21 cellular contexts compared by ENCODE assay signal in the genomic region with DNA sequence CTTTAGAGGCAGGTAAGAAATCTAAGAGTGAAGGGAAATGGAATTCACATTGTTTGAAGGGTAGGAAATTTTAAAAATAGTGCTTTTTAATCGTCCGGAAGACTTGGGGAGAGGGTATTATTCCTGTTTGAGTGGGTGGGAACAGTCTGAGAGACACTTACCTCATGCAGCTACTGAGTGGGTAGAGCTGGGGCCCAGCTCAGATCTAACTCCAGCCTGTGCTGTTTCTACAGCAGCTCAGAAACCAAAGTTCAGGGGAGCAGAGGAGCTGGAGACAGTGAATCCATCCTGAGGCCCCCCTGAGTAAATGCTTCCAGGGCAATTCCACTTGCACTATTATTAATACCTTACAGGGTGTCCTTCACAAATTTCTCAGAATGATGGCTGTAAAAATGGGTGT.
"Had no signal": no experiment of that assay in that cellular context is flagged by ENCODE, and none has a peak within 500 bp of the region (broad histone marks: within the 10 kb centered on the region; RNA-seq: fewer than 3 reads in every experiment).

No MANE protein-coding gene starts in this region.

- H3K27ac ChIP-seq: esophagus squamous epithelium, gastroesophageal sphincter, parathyroid adenoma, prostate gland, suprapubic skin, thyroid gland had no signal

- H3K9me3 ChIP-seq: esophagus squamous epithelium, gastroesophageal sphincter, prostate gland, suprapubic skin, thyroid gland had no signal

- H3K36me3 Mint-ChIP-seq: stimulated activated effector memory CD8-positive, alpha-beta T cell treated with anti-CD3 and anti-CD28 coated beads, Interleukin-12 subunit alpha, Interleukin-12 subunit beta, amount 100 ng/mL, for 72 hours had no signal

- DNase-seq: cerebellar nuclear complex; effector memory CD8-positive, alpha-beta T cell; esophagus squamous epithelium; glutamatergic neuron; naive B cell; occipital lobe; retina; stimulated activated CD4-positive, alpha-beta T cell treated with anti-CD3 and anti-CD28 coated beads, Interleukin-4, amount 100 ng/mL, for 1 hour; stimulated activated CD8-positive, alpha-beta memory T cell treated with anti-CD3 and anti-CD28 coated beads, Interleukin-4, amount 100 ng/mL, for 48 hours; stimulated activated naive CD8-positive, alpha-beta T cell treated with anti-CD3 and anti-CD28 coated beads, Interleukin-15, Interleukin-2, amounts not matched to agents 100 U/mL and 50 U/mL, for 24 hours; thyroid gland had no signal

- H2AFZ ChIP-seq: parathyroid adenoma had no signal

- H3K27me3 ChIP-seq: esophagus squamous epithelium, gastroesophageal sphincter, suprapubic skin, thyroid gland had no signal

- H3K27me3 Mint-ChIP-seq: dendritic cell treated with granulocyte-macrophage colony-stimulating factor and Interleukin-4, amounts not matched to agents 40 ng/mL and 50 ng/mL, for 4 days; effector memory CD8-positive, alpha-beta T cell; naive B cell; type B pancreatic cell had no signal

- H3K4me3 ChIP-seq: esophagus squamous epithelium, gastroesophageal sphincter, prostate gland, suprapubic skin, thyroid gland had no signal

- FAIRE-seq: colon had no signal

- H3K36me3 ChIP-seq: esophagus squamous epithelium, gastroesophageal sphincter, prostate gland, suprapubic skin, thyroid gland had no signal

- H3K4me1 ChIP-seq: parathyroid adenoma, prostate gland had no signal

- H3K27ac Mint-ChIP-seq: dendritic cell treated with granulocyte-macrophage colony-stimulating factor and Interleukin-4, amounts not matched to agents 40 ng/mL and 50 ng/mL, for 4 days; effector memory CD8-positive, alpha-beta T cell; naive B cell; stimulated activated effector memory CD8-positive, alpha-beta T cell treated with anti-CD3 and anti-CD28 coated beads, Interleukin-12 subunit alpha, Interleukin-12 subunit beta, amount 100 ng/mL, for 72 hours; type B pancreatic cell had no signal

- H3K9me3 Mint-ChIP-seq: dendritic cell treated with granulocyte-macrophage colony-stimulating factor and Interleukin-4, amounts not matched to agents 40 ng/mL and 50 ng/mL, for 4 days; effector memory CD8-positive, alpha-beta T cell; nephron; stimulated activated effector memory CD8-positive, alpha-beta T cell treated with anti-CD3 and anti-CD28 coated beads, Interleukin-12 subunit alpha, Interleukin-12 subunit beta, amount 100 ng/mL, for 72 hours had no signal

- H3K9ac ChIP-seq: parathyroid adenoma had no signal

- H3K79me2 ChIP-seq: parathyroid adenoma had no signal

- H3K4me3 Mint-ChIP-seq: dendritic cell treated with granulocyte-macrophage colony-stimulating factor and Interleukin-4, amounts not matched to agents 40 ng/mL and 50 ng/mL, for 4 days; effector memory CD8-positive, alpha-beta T cell; naive B cell; nephron; stimulated activated effector memory CD8-positive, alpha-beta T cell treated with anti-CD3 and anti-CD28 coated beads, Interleukin-12 subunit alpha, Interleukin-12 subunit beta, amount 100 ng/mL, for 72 hours had no signal

- ATAC-seq: effector memory CD8-positive, alpha-beta T cell; gastroesophageal sphincter; sciatic nerve; stimulated activated effector memory CD8-positive, alpha-beta T cell treated with anti-CD3 and anti-CD28 coated beads, Interleukin-12 subunit alpha, Interleukin-12 subunit beta, amount 100 ng/mL, for 72 hours; stimulated activated naive CD8-positive, alpha-beta T cell treated with anti-CD3 and anti-CD28 coated beads, Interleukin-15, Interleukin-2, amounts not matched to agents 100 U/mL and 50 U/mL, for 24 hours had no signal
